Comparison of ENCODE assay signal across 1 cellular context in the genomic region with DNA sequence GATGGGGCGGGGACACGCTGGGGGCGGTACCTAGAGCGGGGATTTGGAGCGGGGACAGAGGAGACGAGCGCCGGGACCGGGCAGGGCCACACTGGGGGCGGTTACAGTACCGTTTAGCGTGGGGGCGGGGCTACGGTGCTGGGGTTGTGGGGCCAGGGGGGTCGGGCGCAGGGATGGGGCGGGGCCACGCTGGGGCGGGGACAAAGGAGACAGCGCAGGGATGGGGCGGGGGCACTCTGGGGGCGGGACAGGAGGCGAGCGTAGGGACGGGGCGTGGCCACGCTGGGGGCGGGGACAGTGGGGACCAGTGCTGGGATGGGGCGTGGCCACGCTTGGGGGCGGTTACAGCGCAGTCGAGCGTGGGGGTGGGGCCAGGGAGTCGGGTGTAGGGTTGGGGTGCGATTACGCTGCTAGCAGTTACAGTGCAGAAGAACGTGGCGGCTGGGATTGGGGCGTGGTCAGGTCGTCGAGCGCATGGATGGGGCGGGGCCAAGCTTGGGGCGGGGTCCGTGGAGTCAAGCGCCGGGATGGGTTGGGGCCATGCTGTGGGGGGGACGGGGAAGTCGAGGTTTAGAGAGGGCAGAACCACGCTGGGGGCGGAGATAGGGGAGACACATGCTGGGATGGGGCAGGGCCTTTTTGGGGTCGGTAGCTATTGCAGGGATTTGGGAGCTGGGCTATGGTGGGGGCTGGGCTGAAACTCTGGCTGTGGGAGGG.
TF ChIP-seq lines count a peak whose summit lies in the region.

No MANE protein-coding gene starts in this region.

TF ChIP-seq in HepG2, 621 proteins besides CTCF, POLR2A, EP300 and RAD21 (continues in another document):
- TF ChIP-seq ATM (IDR thresholded peaks at IDR 0.05; ENCODE audit: borderline replicate concordance) (no peak), ZFX (CRISPR knock-in tag; IDR thresholded peaks at IDR 0.05; ENCODE audit: low read depth) (peak; percentile 10), CBX1 (IDR thresholded peaks at IDR 0.05; ENCODE audit: low read depth) (no peak), KDM5A (IDR thresholded peaks at IDR 0.05; ENCODE audit: borderline replicate concordance, low read length) (0 out of 2 replicates have a peak, but pooled peaks have one; percentile 12), ZNF570 (CRISPR knock-in tag; IDR thresholded peaks at IDR 0.05; ENCODE audit: borderline replicate concordance) (no peak), HIVEP1 (CRISPR knock-in tag; IDR thresholded peaks at IDR 0.05) (no peak), CCAR2 (optimal IDR thresholded peaks at IDR 0.05; ENCODE audit: low read depth, low read length) (no peak), ZBTB7B (CRISPR knock-in tag; IDR thresholded peaks at IDR 0.05) (no peak), ONECUT2 (CRISPR knock-in tag; IDR thresholded peaks at IDR 0.05) (no peak), ZNF382 (CRISPR knock-in tag; IDR thresholded peaks at IDR 0.05; ENCODE audit: borderline replicate concordance) (no peak), ZNF451 (CRISPR knock-in tag; IDR thresholded peaks at IDR 0.05) (no peak), CENPX (CRISPR knock-in tag; IDR thresholded peaks at IDR 0.05) (no peak), HNF4G (IDR thresholded peaks at IDR 0.05; ENCODE audit: borderline replicate concordance, low read depth, low read length) (no peak), HNF4G (CRISPR knock-in tag; IDR thresholded peaks at IDR 0.05; ENCODE audit: borderline replicate concordance, low read depth) (no peak), AKAP8 (CRISPR knock-in tag; IDR thresholded peaks at IDR 0.05) (0 out of 2 replicates have a peak, but pooled peaks have one; percentile 5), EEA1 (CRISPR knock-in tag; IDR thresholded peaks at IDR 0.05; ENCODE audit: borderline replicate concordance) (no peak), ZNF30 (CRISPR knock-in tag; IDR thresholded peaks at IDR 0.05) (0 out of 2 replicates have a peak, but pooled peaks have one; percentile 34), MXI1 (IDR thresholded peaks at IDR 0.05; ENCODE audit: borderline replicate concordance, low read depth, low read length) (peak; percentile 70; the same call in 1 of the 3 replicates), SIN3A (IDR thresholded peaks at IDR 0.05; ENCODE audit: borderline replicate concordance, low read depth, low read length) (peak; percentile 55; the same call in 1 of the 2 replicates), HNRNPUL1 (IDR thresholded peaks at IDR 0.05; ENCODE audit: low read depth, low read length) (no peak), HNRNPLL (IDR thresholded peaks at IDR 0.05; ENCODE audit: low read depth, low read length, poor library complexity, severe bottlenecking) (no peak), ZNF747 (CRISPR knock-in tag; IDR thresholded peaks at IDR 0.05; ENCODE audit: borderline replicate concordance) (no peak), SATB2 (CRISPR knock-in tag; IDR thresholded peaks at IDR 0.05) (no peak), ZBTB8A (CRISPR knock-in tag; IDR thresholded peaks at IDR 0.05; ENCODE audit: borderline replicate concordance, low read depth) (no peak), NFIB (CRISPR knock-in tag; IDR thresholded peaks at IDR 0.05; ENCODE audit: borderline replicate concordance) (no peak), POLR2AphosphoS5 (IDR thresholded peaks at IDR 0.05; ENCODE audit: low read depth, low read length) (no peak), MBD4 (IDR thresholded peaks at IDR 0.05; ENCODE audit: borderline replicate concordance, low read length) (no peak), ZZZ3 (CRISPR knock-in tag; IDR thresholded peaks at IDR 0.05; ENCODE audit: borderline replicate concordance) (no peak), ZNF556 (CRISPR knock-in tag; IDR thresholded peaks at IDR 0.05; ENCODE audit: borderline replicate concordance) (0 out of 2 replicates have a peak, but pooled peaks have one; percentile 2), RNF2 (conservative IDR thresholded peaks at IDR 0.05; ENCODE audit: low read depth) (no peak), TOE1 (CRISPR knock-in tag; IDR thresholded peaks at IDR 0.05) (no peak), SP1 (IDR thresholded peaks at IDR 0.05) (0 out of 2 replicates have a peak, but pooled peaks have one; percentile 44), SP1 (CRISPR knock-in tag; IDR thresholded peaks at IDR 0.05) (peak; percentile 80), TEAD3 (CRISPR knock-in tag; optimal IDR thresholded peaks at IDR 0.05; ENCODE audit: borderline replicate concordance) (no peak), GTF3A (CRISPR knock-in tag; conservative IDR thresholded peaks at IDR 0.05) (no peak), TBL1XR1 (IDR thresholded peaks at IDR 0.05; ENCODE audit: borderline replicate concordance, low read length, partially characterized antibody) (no peak), ZNF10 (CRISPR knock-in tag; IDR thresholded peaks at IDR 0.05; ENCODE audit: borderline replicate concordance, low read depth) (no peak), GFI1 (CRISPR knock-in tag; IDR thresholded peaks at IDR 0.05; ENCODE audit: borderline replicate concordance) (no peak)
- TF ChIP-seq, protein P1, sequence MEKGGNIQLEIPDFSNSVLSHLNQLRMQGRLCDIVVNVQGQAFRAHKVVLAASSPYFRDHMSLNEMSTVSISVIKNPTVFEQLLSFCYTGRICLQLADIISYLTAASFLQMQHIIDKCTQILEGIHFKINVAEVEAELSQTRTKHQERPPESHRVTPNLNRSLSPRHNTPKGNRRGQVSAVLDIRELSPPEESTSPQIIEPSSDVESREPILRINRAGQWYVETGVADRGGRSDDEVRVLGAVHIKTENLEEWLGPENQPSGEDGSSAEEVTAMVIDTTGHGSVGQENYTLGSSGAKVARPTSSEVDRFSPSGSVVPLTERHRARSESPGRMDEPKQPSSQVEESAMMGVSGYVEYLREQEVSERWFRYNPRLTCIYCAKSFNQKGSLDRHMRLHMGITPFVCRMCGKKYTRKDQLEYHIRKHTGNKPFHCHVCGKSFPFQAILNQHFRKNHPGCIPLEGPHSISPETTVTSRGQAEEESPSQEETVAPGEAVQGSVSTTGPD (CRISPR knock-in tag; IDR thresholded peaks at IDR 0.05): no peak
- TF ChIP-seq, protein P2, sequence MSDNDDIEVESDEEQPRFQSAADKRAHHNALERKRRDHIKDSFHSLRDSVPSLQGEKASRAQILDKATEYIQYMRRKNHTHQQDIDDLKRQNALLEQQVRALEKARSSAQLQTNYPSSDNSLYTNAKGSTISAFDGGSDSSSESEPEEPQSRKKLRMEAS (IDR thresholded peaks at IDR 0.05): peak; percentile 63; the same call in 1 of the 2 replicates
- TF ChIP-seq, protein P3, sequence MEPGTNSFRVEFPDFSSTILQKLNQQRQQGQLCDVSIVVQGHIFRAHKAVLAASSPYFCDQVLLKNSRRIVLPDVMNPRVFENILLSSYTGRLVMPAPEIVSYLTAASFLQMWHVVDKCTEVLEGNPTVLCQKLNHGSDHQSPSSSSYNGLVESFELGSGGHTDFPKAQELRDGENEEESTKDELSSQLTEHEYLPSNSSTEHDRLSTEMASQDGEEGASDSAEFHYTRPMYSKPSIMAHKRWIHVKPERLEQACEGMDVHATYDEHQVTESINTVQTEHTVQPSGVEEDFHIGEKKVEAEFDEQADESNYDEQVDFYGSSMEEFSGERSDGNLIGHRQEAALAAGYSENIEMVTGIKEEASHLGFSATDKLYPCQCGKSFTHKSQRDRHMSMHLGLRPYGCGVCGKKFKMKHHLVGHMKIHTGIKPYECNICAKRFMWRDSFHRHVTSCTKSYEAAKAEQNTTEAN (CRISPR knock-in tag; conservative IDR thresholded peaks at IDR 0.05): no peak
- TF ChIP-seq, protein P4, sequence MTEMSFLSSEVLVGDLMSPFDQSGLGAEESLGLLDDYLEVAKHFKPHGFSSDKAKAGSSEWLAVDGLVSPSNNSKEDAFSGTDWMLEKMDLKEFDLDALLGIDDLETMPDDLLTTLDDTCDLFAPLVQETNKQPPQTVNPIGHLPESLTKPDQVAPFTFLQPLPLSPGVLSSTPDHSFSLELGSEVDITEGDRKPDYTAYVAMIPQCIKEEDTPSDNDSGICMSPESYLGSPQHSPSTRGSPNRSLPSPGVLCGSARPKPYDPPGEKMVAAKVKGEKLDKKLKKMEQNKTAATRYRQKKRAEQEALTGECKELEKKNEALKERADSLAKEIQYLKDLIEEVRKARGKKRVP (CRISPR knock-in tag; IDR thresholded peaks at IDR 0.05): 0 out of 4 replicates have a peak, but pooled peaks of 1 of the 2 experiments have one; percentile 27
- TF ChIP-seq, protein P5, sequence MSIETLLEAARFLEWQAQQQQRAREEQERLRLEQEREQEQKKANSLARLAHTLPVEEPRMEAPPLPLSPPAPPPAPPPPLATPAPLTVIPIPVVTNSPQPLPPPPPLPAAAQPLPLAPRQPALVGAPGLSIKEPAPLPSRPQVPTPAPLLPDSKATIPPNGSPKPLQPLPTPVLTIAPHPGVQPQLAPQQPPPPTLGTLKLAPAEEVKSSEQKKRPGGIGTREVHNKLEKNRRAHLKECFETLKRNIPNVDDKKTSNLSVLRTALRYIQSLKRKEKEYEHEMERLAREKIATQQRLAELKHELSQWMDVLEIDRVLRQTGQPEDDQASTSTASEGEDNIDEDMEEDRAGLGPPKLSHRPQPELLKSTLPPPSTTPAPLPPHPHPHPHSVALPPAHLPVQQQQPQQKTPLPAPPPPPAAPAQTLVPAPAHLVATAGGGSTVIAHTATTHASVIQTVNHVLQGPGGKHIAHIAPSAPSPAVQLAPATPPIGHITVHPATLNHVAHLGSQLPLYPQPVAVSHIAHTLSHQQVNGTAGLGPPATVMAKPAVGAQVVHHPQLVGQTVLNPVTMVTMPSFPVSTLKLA (IDR thresholded peaks at IDR 0.05): peak; percentile 44; the same call in 1 of the 2 replicates
- TF ChIP-seq, protein P6, sequence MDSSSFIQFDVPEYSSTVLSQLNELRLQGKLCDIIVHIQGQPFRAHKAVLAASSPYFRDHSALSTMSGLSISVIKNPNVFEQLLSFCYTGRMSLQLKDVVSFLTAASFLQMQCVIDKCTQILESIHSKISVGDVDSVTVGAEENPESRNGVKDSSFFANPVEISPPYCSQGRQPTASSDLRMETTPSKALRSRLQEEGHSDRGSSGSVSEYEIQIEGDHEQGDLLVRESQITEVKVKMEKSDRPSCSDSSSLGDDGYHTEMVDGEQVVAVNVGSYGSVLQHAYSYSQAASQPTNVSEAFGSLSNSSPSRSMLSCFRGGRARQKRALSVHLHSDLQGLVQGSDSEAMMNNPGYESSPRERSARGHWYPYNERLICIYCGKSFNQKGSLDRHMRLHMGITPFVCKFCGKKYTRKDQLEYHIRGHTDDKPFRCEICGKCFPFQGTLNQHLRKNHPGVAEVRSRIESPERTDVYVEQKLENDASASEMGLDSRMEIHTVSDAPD (CRISPR knock-in tag; IDR thresholded peaks at IDR 0.05): no peak
- TF ChIP-seq, protein P7, sequence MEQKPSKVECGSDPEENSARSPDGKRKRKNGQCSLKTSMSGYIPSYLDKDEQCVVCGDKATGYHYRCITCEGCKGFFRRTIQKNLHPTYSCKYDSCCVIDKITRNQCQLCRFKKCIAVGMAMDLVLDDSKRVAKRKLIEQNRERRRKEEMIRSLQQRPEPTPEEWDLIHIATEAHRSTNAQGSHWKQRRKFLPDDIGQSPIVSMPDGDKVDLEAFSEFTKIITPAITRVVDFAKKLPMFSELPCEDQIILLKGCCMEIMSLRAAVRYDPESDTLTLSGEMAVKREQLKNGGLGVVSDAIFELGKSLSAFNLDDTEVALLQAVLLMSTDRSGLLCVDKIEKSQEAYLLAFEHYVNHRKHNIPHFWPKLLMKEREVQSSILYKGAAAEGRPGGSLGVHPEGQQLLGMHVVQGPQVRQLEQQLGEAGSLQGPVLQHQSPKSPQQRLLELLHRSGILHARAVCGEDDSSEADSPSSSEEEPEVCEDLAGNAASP (CRISPR knock-in tag; IDR thresholded peaks at IDR 0.05; ENCODE audit: borderline replicate concordance): no peak
- TF ChIP-seq, protein P8, sequence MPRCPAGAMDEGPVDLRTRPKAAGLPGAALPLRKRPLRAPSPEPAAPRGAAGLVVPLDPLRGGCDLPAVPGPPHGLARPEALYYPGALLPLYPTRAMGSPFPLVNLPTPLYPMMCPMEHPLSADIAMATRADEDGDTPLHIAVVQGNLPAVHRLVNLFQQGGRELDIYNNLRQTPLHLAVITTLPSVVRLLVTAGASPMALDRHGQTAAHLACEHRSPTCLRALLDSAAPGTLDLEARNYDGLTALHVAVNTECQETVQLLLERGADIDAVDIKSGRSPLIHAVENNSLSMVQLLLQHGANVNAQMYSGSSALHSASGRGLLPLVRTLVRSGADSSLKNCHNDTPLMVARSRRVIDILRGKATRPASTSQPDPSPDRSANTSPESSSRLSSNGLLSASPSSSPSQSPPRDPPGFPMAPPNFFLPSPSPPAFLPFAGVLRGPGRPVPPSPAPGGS (CRISPR knock-in tag; IDR thresholded peaks at IDR 0.05): no peak
- TF ChIP-seq, protein P9, sequence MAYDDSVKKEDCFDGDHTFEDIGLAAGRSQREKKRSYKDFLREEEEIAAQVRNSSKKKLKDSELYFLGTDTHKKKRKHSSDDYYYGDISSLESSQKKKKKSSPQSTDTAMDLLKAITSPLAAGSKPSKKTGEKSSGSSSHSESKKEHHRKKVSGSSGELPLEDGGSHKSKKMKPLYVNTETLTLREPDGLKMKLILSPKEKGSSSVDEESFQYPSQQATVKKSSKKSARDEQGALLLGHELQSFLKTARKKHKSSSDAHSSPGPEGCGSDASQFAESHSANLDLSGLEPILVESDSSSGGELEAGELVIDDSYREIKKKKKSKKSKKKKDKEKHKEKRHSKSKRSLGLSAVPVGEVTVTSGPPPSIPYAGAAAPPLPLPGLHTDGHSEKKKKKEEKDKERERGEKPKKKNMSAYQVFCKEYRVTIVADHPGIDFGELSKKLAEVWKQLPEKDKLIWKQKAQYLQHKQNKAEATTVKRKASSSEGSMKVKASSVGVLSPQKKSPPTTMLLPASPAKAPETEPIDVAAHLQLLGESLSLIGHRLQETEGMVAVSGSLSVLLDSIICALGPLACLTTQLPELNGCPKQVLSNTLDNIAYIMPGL (CRISPR knock-in tag; IDR thresholded peaks at IDR 0.05; ENCODE audit: borderline replicate concordance in 1 of 2, low read depth in 1 of 2): no peak
- TF ChIP-seq, protein P10, sequence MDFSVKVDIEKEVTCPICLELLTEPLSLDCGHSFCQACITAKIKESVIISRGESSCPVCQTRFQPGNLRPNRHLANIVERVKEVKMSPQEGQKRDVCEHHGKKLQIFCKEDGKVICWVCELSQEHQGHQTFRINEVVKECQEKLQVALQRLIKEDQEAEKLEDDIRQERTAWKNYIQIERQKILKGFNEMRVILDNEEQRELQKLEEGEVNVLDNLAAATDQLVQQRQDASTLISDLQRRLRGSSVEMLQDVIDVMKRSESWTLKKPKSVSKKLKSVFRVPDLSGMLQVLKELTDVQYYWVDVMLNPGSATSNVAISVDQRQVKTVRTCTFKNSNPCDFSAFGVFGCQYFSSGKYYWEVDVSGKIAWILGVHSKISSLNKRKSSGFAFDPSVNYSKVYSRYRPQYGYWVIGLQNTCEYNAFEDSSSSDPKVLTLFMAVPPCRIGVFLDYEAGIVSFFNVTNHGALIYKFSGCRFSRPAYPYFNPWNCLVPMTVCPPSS (IDR thresholded peaks at IDR 0.05): no peak
- TF ChIP-seq, protein P11, sequence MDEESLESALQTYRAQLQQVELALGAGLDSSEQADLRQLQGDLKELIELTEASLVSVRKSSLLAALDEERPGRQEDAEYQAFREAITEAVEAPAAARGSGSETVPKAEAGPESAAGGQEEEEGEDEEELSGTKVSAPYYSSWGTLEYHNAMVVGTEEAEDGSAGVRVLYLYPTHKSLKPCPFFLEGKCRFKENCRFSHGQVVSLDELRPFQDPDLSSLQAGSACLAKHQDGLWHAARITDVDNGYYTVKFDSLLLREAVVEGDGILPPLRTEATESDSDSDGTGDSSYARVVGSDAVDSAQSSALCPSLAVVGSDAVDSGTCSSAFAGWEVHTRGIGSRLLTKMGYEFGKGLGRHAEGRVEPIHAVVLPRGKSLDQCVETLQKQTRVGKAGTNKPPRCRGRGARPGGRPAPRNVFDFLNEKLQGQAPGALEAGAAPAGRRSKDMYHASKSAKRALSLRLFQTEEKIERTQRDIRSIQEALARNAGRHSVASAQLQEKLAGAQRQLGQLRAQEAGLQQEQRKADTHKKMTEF (CRISPR knock-in tag; IDR thresholded peaks at IDR 0.05): no peak
